In the genomic region with DNA sequence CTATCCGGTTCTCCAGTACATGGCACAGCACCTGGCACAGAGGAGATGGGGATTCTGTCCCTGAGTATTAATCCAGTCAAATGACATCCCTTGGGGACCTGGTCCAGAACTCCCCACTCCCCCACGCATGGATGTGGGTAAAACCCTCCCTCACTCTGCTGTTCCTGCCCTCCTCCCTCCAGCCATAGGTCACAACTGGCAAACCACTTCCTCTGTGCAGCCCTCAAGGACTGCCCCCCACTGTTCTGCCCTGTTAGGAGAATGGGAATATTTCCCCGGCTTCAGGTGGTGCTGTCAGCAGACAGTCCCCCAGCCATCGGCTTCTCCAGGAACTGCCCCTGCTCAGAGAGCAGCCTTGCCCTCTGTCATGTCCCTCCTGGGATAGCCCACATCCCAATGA, we compare ENCODE assay signal across 20 cellular contexts. TPM values are rescaled to one million over a fixed set of nuclear protein-coding genes. Genes with fewer than 3 reads are reported as not detected.
"Had no signal": no experiment of that assay in that cellular context is flagged by ENCODE, and none has a peak within 500 bp of the region (broad histone marks: within the 10 kb centered on the region; RNA-seq: fewer than 3 reads in every experiment).

No MANE protein-coding gene starts in this region.

- H3K4me3 ChIP-seq: colonic mucosa, esophagus squamous epithelium, tibial artery, vagina had no signal

- DNase-seq: activated CD4-positive, alpha-beta memory T cell treated with anti-CD3 and anti-CD28 coated beads, Interleukin-2, amount 10 ng/mL, durations not matched to agents 7 days and 5 days; activated CD4-positive, alpha-beta T cell treated with anti-CD3 and anti-CD28 coated beads for 4 hours; activated T-cell treated with anti-CD3 and anti-CD28 coated beads, Interleukin-2, amount 50 U/mL, for 24 hours; amniotic stem cell; caudate nucleus; colonic mucosa; effector CD4-positive, alpha-beta T cell; esophagus squamous epithelium; glutamatergic neuron; left ventricle myocardium superior; mesenchymal stem cell; stimulated activated CD4-positive, alpha-beta T cell treated with anti-CD3 and anti-CD28 coated beads, Interleukin-2, amount 100 ng/mL, for 48 hours; tibial artery had no signal

- H2AFZ ChIP-seq: parathyroid adenoma had no signal

- H3K9ac ChIP-seq: parathyroid adenoma had no signal

- H3K4me1 ChIP-seq: colonic mucosa, parathyroid adenoma had no signal

- H3K27ac Mint-ChIP-seq: activated CD4-positive, alpha-beta memory T cell treated with anti-CD3 and anti-CD28 coated beads, Interleukin-2, amount 10 ng/mL, durations not matched to agents 7 days and 5 days; activated naive CD4-positive, alpha-beta T cell treated with anti-CD3 and anti-CD28 coated beads, Interleukin-2, amount 50 U/mL, for 72 hours; activated T-cell treated with anti-CD3 and anti-CD28 coated beads, Interleukin-2, amount 50 U/mL, for 24 hours; stimulated activated memory B cell treated with anti-CD40 and anti-IgM and Interleukin-4, amounts not matched to agents 10 μg/mL and 1 μg/mL and 100 μg/mL, for 72 hours; WTC11 had no signal

- H3K27ac ChIP-seq: colonic mucosa, esophagus squamous epithelium, parathyroid adenoma, tibial artery, vagina had no signal

- H3K9me3 Mint-ChIP-seq: activated CD4-positive, alpha-beta memory T cell treated with anti-CD3 and anti-CD28 coated beads, Interleukin-2, amount 10 ng/mL, durations not matched to agents 7 days and 5 days; activated naive CD4-positive, alpha-beta T cell treated with anti-CD3 and anti-CD28 coated beads, Interleukin-2, amount 50 U/mL, for 72 hours; activated T-cell treated with anti-CD3 and anti-CD28 coated beads, Interleukin-2, amount 50 U/mL, for 24 hours; stimulated activated memory B cell treated with anti-CD40 and anti-IgM and Interleukin-4, amounts not matched to agents 10 μg/mL and 1 μg/mL and 100 μg/mL, for 72 hours; WTC11 had no signal

- H3K36me3 ChIP-seq: colonic mucosa, esophagus squamous epithelium, tibial artery, vagina had no signal

- H3K79me2 ChIP-seq: parathyroid adenoma had no signal

- H3K27me3 ChIP-seq: vagina had no signal

- H3K4me3 Mint-ChIP-seq: activated CD4-positive, alpha-beta memory T cell treated with anti-CD3 and anti-CD28 coated beads, Interleukin-2, amount 10 ng/mL, durations not matched to agents 7 days and 5 days; activated T-cell treated with anti-CD3 and anti-CD28 coated beads, Interleukin-2, amount 50 U/mL, for 24 hours; stimulated activated memory B cell treated with anti-CD40 and anti-IgM and Interleukin-4, amounts not matched to agents 10 μg/mL and 1 μg/mL and 100 μg/mL, for 72 hours had no signal

- ATAC-seq: activated naive CD4-positive, alpha-beta T cell treated with anti-CD3 and anti-CD28 coated beads, Interleukin-2, amount 50 U/mL, for 72 hours; stimulated activated memory B cell treated with anti-CD40 and anti-IgM and Interleukin-4, amounts not matched to agents 10 μg/mL and 1 μg/mL and 100 μg/mL, for 72 hours; WTC11 had no signal

- H3K9me3 ChIP-seq: colonic mucosa, esophagus squamous epithelium, tibial artery, vagina had no signal

- H3K36me3 Mint-ChIP-seq: stimulated activated memory B cell treated with anti-CD40 and anti-IgM and Interleukin-4, amounts not matched to agents 10 μg/mL and 1 μg/mL and 100 μg/mL, for 72 hours; WTC11 had no signal

RNA-seq across cellular contexts. Expression of a gene that starts 1.5 kb away (rescaled TPM):
- total RNA-seq: endothelial cell of umbilical vein, fibroblast of villous mesenchyme had no signal
- polyA plus RNA-seq: endothelial cell of umbilical vein had no signal
